Comparison of ENCODE assay signal across 15 cellular contexts in genomic region chr5:83925321-83925877, GRCh38.
DNase-seq lines count a peak whose midpoint lies in the region; ATAC-seq and TF ChIP-seq lines count a peak whose summit lies in the region.
"Had no signal": no experiment of that assay in that cellular context is flagged by ENCODE, and none has a peak within 500 bp of the region (broad histone marks: within the 10 kb centered on the region; RNA-seq: fewer than 3 reads in every experiment).

No MANE protein-coding gene starts in this region.

- peak; percentile 39 for DNase-seq in AG04450 (ENCODE audit: low read depth, low spot score)
- DNase-seq in HS-5 (ENCODE audit: low read depth): peak; percentile 85
- peak; percentile 79 for DNase-seq in brain microvascular endothelial cell
- peak; percentile 32 for DNase-seq in mesendoderm
- DNase-seq in stimulated activated CD4-positive, alpha-beta T cell treated with anti-CD3 and anti-CD28 coated beads, Interleukin-15, amount 100 ng/mL, for 24 hours: no peak
- DNase-seq in activated CD8-positive, alpha-beta T cell treated with anti-CD3 and anti-CD28 coated beads, Interleukin-2, amount 10 ng/mL, durations not matched to agents 7 days and 5 days: no peak
- DNase-seq in nucleus accumbens (lab: John Stamatoyannopoulos, UW): no peak
- DNase-seq: erythroblast; naive thymus-derived CD4-positive, alpha-beta T cell; NCI-H510A; RPMI8226; uterus had no signal

- H3K27ac ChIP-seq in AG04450 (ENCODE audit: low read depth, low read length) (no peak overlapping the region), brain microvascular endothelial cell (peak overlapping the region; percentile 83), mesendoderm (ENCODE audit: low read depth, low read length) (peak overlapping the region; percentile 77)
- H3K27ac ChIP-seq: uterus had no signal

- no peak overlapping the region for H3K4me3 Mint-ChIP-seq in activated CD8-positive, alpha-beta T cell treated with anti-CD3 and anti-CD28 coated beads, Interleukin-2, amount 10 ng/mL, durations not matched to agents 7 days and 5 days
- H3K4me3 Mint-ChIP-seq: B cell; naive thymus-derived CD4-positive, alpha-beta T cell had no signal

- H4K8ac ChIP-seq in mesendoderm (ENCODE audit: low read depth, low read length): no peak overlapping the region

- H3K4me3 ChIP-seq in AG04450 (ENCODE audit: low read depth, low read length) (no peak overlapping the region), brain microvascular endothelial cell (ENCODE audit: low read depth, low read length) (no peak overlapping the region), mesendoderm (ENCODE audit: low read length) (no peak overlapping the region)
- H3K4me3 ChIP-seq: uterus had no signal

- H3K36me3 Mint-ChIP-seq in activated CD8-positive, alpha-beta T cell treated with anti-CD3 and anti-CD28 coated beads, Interleukin-2, amount 10 ng/mL, durations not matched to agents 7 days and 5 days (ENCODE audit: low read depth): no peaks in the 10 kb centered on the region
- H3K36me3 Mint-ChIP-seq: brain; naive thymus-derived CD4-positive, alpha-beta T cell had no signal

- TF ChIP-seq CTCF in AG04450 (IDR thresholded peaks at IDR 0.05; ENCODE audit: low read depth, low read length) (no peak), brain microvascular endothelial cell (IDR thresholded peaks at IDR 0.05; ENCODE audit: low read depth, low read length, missing control alignments) (no peak)

- H3K23ac ChIP-seq in mesendoderm (ENCODE audit: low read length): no peak overlapping the region

- H3K27me3 ChIP-seq in AG04450 (ENCODE audit: control insufficient read depth, insufficient read depth, low read length) (no peaks in the 10 kb centered on the region), brain microvascular endothelial cell (replicated peaks) (no peaks in the 10 kb centered on the region), mesendoderm (ENCODE audit: insufficient read depth, low read length, poor library complexity) (no peaks in the 10 kb centered on the region)
- H3K27me3 ChIP-seq: uterus had no signal

- peaks cover 11% of the 10 kb centered on the region for H3K4me1 ChIP-seq in mesendoderm (ENCODE audit: control insufficient read depth, low read depth, low read length)
- H3K4me1 ChIP-seq: uterus had no signal

- no peak overlapping the region for H2AK5ac ChIP-seq in mesendoderm (ENCODE audit: low read length)

- no peaks in the 10 kb centered on the region for H3K9me3 Mint-ChIP-seq in activated CD8-positive, alpha-beta T cell treated with anti-CD3 and anti-CD28 coated beads, Interleukin-2, amount 10 ng/mL, durations not matched to agents 7 days and 5 days (ENCODE audit: insufficient read depth)

- peak overlapping the region; percentile 77 for H3K18ac ChIP-seq in mesendoderm (ENCODE audit: low read length)

- H2BK5ac ChIP-seq in mesendoderm (ENCODE audit: low read length): peak overlapping the region; percentile 68

- H3K4me1 Mint-ChIP-seq in activated CD8-positive, alpha-beta T cell treated with anti-CD3 and anti-CD28 coated beads, Interleukin-2, amount 10 ng/mL, durations not matched to agents 7 days and 5 days (ENCODE audit: low read depth): no peaks in the 10 kb centered on the region
- H3K4me1 Mint-ChIP-seq: B cell had no signal

- CTCF ChIA-PET in AG04450 (lab: Charles Lee): interaction anchor here (1.4 to 5.3 kb wide), 4 partner anchors 10 to 1120 kb away, joined by 4 to 47 read pairs (median 4); no protein-coding TSS in a partner anchor
- CTCF ChIA-PET in activated CD8-positive, alpha-beta T cell treated with anti-CD3 and anti-CD28 coated beads, Interleukin-2, amount 10 ng/mL, durations not matched to agents 7 days and 5 days (lab: Charles Lee): interaction anchor here (0.7 kb wide), 1 partner anchor 9 kb away, joined by 3 read pairs; no protein-coding TSS in a partner anchor

- POLR2A ChIA-PET in AG04450 (lab: Yijun Ruan, JAX): interaction anchor here (1.2 kb wide), 1 partner anchor 459 kb away, joined by 3 read pairs; the partner anchor contains the start of gene EDIL3
- POLR2A ChIA-PET in activated CD8-positive, alpha-beta T cell treated with anti-CD3 and anti-CD28 coated beads, Interleukin-2, amount 10 ng/mL, durations not matched to agents 7 days and 5 days (lab: Charles Lee): no interaction called here

- H3K27ac Mint-ChIP-seq in activated CD8-positive, alpha-beta T cell treated with anti-CD3 and anti-CD28 coated beads, Interleukin-2, amount 10 ng/mL, durations not matched to agents 7 days and 5 days: no peak overlapping the region
- H3K27ac Mint-ChIP-seq: B cell; naive thymus-derived CD4-positive, alpha-beta T cell had no signal

- H3K9me3 ChIP-seq in AG04450 (ENCODE audit: control insufficient read depth, insufficient read depth, low read length): no peaks in the 10 kb centered on the region
- H3K9me3 ChIP-seq: uterus had no signal

- in situ Hi-C loops in brain microvascular endothelial cell (cut with HindIII; ENCODE audit: low pct_ligation_motif_present, low sequenced_read_pairs): no loop called here

- no peak for ATAC-seq in GM21786 (IDR thresholded peaks at IDR 0.05; ENCODE audit: unreplicated experiment)
- ATAC-seq in activated CD8-positive, alpha-beta T cell treated with anti-CD3 and anti-CD28 coated beads, Interleukin-2, amount 10 ng/mL, durations not matched to agents 7 days and 5 days: no peak
- ATAC-seq: naive thymus-derived CD4-positive, alpha-beta T cell had no signal

- H3K79me2 ChIP-seq in mesendoderm (ENCODE audit: control insufficient read depth, insufficient read depth, low read length): no peaks in the 10 kb centered on the region

- peak overlapping the region; percentile 55 for H3K4ac ChIP-seq in mesendoderm (ENCODE audit: low read depth, low read length)

- no peak overlapping the region for H4K5ac ChIP-seq in mesendoderm (ENCODE audit: low read length)

- WGBS in mesendoderm (ENCODE audit: extremely low coverage, insufficient coverage, low lambda C conversion rate): no CpG with 5 or more reads among the region's 4 CpGs

- H3K79me1 ChIP-seq in mesendoderm (ENCODE audit: low read length): no peaks in the 10 kb centered on the region

- peak overlapping the region; percentile 52 for H2BK120ac ChIP-seq in mesendoderm (ENCODE audit: low read depth, low read length)

- H2BK15ac ChIP-seq in mesendoderm (replicated peaks; ENCODE audit: low read depth): peak overlapping the region; percentile 94

- H3K4me2 ChIP-seq in mesendoderm (ENCODE audit: low read length): no peak overlapping the region

- peak overlapping the region; percentile 74 for H3K56ac ChIP-seq in mesendoderm (ENCODE audit: low read length)

- no peaks in the 10 kb centered on the region for H3K27me3 Mint-ChIP-seq in activated CD8-positive, alpha-beta T cell treated with anti-CD3 and anti-CD28 coated beads, Interleukin-2, amount 10 ng/mL, durations not matched to agents 7 days and 5 days (ENCODE audit: low read depth)
- H3K27me3 Mint-ChIP-seq: B cell had no signal

- no peaks in the 10 kb centered on the region for H3K36me3 ChIP-seq in brain microvascular endothelial cell (replicated peaks)
- no peaks in the 10 kb centered on the region for H3K36me3 ChIP-seq in mesendoderm (ENCODE audit: control insufficient read depth, insufficient read depth, low read length)
- H3K36me3 ChIP-seq: uterus had no signal

- peak overlapping the region; percentile 12 for H3K9ac ChIP-seq in mesendoderm (ENCODE audit: low read length)

Comparison
In these comparisons a context has a peak if more than half of its experiments do, and no peak if none do; other contexts are left out.
1. DNase-seq: peak in AG04450 (single experiment), HS-5 (single experiment), brain microvascular endothelial cell (single experiment) and mesendoderm (single experiment); none in stimulated activated CD4-positive, alpha-beta T cell treated with anti-CD3 and anti-CD28 coated beads, Interleukin-15, amount 100 ng/mL, for 24 hours (single experiment), activated CD8-positive, alpha-beta T cell treated with anti-CD3 and anti-CD28 coated beads, Interleukin-2, amount 10 ng/mL, durations not matched to agents 7 days and 5 days (single experiment) and nucleus accumbens (0 of 56).